16 cellular contexts compared by ENCODE assay signal in the genomic region with DNA sequence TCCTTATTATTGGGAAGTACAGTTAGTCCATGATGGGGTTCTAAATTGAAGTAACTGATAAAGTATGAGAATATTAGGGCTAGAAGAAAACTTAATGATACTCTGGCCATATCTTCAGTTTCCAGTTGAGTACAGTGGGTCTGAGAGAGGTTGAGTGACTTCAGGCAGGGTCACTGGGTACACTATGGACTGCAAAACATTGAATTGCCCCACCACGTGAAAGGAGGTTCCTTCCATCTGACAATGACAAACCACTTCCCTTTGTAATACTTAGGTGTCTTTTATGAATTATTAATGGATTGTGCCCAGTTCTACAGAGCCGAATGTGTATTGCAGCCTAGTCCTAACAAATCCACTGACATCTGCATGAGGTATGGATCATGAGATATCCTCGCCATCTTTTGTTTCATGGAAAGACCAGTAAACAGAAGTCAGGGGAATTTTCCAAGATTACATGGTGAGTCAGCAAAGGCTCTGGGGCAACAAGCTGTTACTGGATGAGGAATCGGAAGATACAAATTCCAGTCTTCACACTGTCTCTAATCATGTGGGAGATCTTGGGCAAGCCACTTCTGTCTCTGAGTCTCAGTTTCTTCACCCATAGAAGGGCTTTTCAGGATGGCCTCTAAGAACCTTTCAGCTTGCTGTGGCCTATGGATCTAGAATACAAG.
DNase-seq lines count a peak whose midpoint lies in the region; ATAC-seq, FAIRE-seq and TF ChIP-seq lines count a peak whose summit lies in the region.
"Had no signal": no experiment of that assay in that cellular context is flagged by ENCODE, and none has a peak within 500 bp of the region (broad histone marks: within the 10 kb centered on the region; RNA-seq: fewer than 3 reads in every experiment).

No MANE protein-coding gene starts in this region.

- H3K4me3 ChIP-seq in AG04450 (ENCODE audit: low read depth, low read length) (no peak overlapping the region), astrocyte of the spinal cord (ENCODE audit: low read depth, low read length) (no peak overlapping the region), keratinocyte (ENCODE audit: control insufficient read depth in 2 of 3, extremely low read depth in 1 of 3, insufficient read depth in 2 of 3, low read depth in 1 of 3, low read length in 3 of 3) (no peak overlapping the region)
- H3K4me3 ChIP-seq: prostate gland had no signal

- H3K36me3 ChIP-seq in keratinocyte (ENCODE audit: control insufficient read depth in 2 of 2, extremely low read depth in 1 of 2, insufficient read depth in 2 of 2, low read length in 2 of 2), result no peaks in the 10 kb centered on the region
- H3K36me3 ChIP-seq: prostate gland had no signal

- POLR2A ChIA-PET in AG04450 (lab: Yijun Ruan, JAX), result interaction anchor here (1.2 kb wide), 1 partner anchor 66 kb away, joined by 4 read pairs; the partner anchor contains the start of gene BCL6

- in situ Hi-C loops in astrocyte of the spinal cord (cut with HindIII; ENCODE audit: low sequenced_read_pairs), result no loop called here

- peak overlapping the region; percentile 60 for H2AFZ ChIP-seq in keratinocyte (ENCODE audit: control insufficient read depth, low read length)

- H4K20me1 ChIP-seq in keratinocyte (ENCODE audit: control insufficient read depth, extremely low read depth, insufficient read depth, low read length), result no peaks in the 10 kb centered on the region

- no peaks in the 10 kb centered on the region; the same call in 1 of the 2 replicates for H3K27me3 Mint-ChIP-seq in HFFc6 (ENCODE audit: insufficient read depth)
- H3K27me3 Mint-ChIP-seq: activated T-helper 17 cell treated with anti-CD3 and anti-CD28 coated beads, Interleukin-2, amount 50 U/mL, for 72 hours had no signal

- peak overlapping the region; percentile 26; the same call in 1 of the 2 replicates for H3K27ac Mint-ChIP-seq in HFFc6
- H3K27ac Mint-ChIP-seq: activated T-helper 17 cell treated with anti-CD3 and anti-CD28 coated beads, Interleukin-2, amount 50 U/mL, for 72 hours; H9; memory B cell had no signal

- peaks cover 29% of the 10 kb centered on the region for H3K4me1 Mint-ChIP-seq in HFFc6 (ENCODE audit: low read depth)
- H3K4me1 Mint-ChIP-seq: memory B cell had no signal

- no peaks in the 10 kb centered on the region for H3K9me3 Mint-ChIP-seq in HFFc6
- H3K9me3 Mint-ChIP-seq: activated T-helper 17 cell treated with anti-CD3 and anti-CD28 coated beads, Interleukin-2, amount 50 U/mL, for 72 hours; H9; memory B cell had no signal

- no peak overlapping the region for H3K4me3 Mint-ChIP-seq in HFFc6
- H3K4me3 Mint-ChIP-seq: activated T-helper 17 cell treated with anti-CD3 and anti-CD28 coated beads, Interleukin-2, amount 50 U/mL, for 72 hours; H9; memory B cell had no signal

- H3K4me2 ChIP-seq in keratinocyte (ENCODE audit: control insufficient read depth, extremely low read depth, insufficient read depth, low read depth, low read length), result peak overlapping the region; percentile 39

- TF ChIP-seq CTCF in AG04450 (IDR thresholded peaks at IDR 0.05; ENCODE audit: low read depth, low read length), result no peak
- no peak for TF ChIP-seq CTCF in HFFc6 (IDR thresholded peaks at IDR 0.05)
- no peak for TF ChIP-seq CTCF in astrocyte of the spinal cord (IDR thresholded peaks at IDR 0.05; ENCODE audit: low read depth, low read length)
- no peak for TF ChIP-seq CTCF in keratinocyte (optimal IDR thresholded peaks at IDR 0.05 in 1 of 3, IDR thresholded peaks at IDR 0.05 in 1 of 3, conservative IDR thresholded peaks at IDR 0.05 in 1 of 3; ENCODE audit: extremely low read depth in 1 of 3, insufficient read depth in 2 of 3, low read length in 3 of 3)

- peaks cover 49% of the 10 kb centered on the region for H3K4me1 ChIP-seq in keratinocyte (ENCODE audit: control insufficient read depth, extremely low read depth, insufficient read depth, low read length)

- no peaks in the 10 kb centered on the region for H3K36me3 Mint-ChIP-seq in HFFc6 (ENCODE audit: low read depth)
- H3K36me3 Mint-ChIP-seq: memory B cell had no signal

- ATAC-seq in GM19397 (IDR thresholded peaks at IDR 0.05; ENCODE audit: unreplicated experiment) (no peak), HG02852 (IDR thresholded peaks at IDR 0.05; ENCODE audit: unreplicated experiment) (no peak)
- ATAC-seq: activated T-helper 17 cell treated with anti-CD3 and anti-CD28 coated beads, Interleukin-2, amount 50 U/mL, for 72 hours had no signal

- dilution Hi-C loops in keratinocyte (cut with MboI; ENCODE audit: extremely low pct_ligation_motif_present, low sequenced_read_pairs), result no loop called here

- no peaks in the 10 kb centered on the region for H3K79me2 ChIP-seq in keratinocyte (ENCODE audit: control insufficient read depth, insufficient read depth, low read length)

- H3K9me3 ChIP-seq in AG04450 (ENCODE audit: control insufficient read depth, insufficient read depth, low read length), result no peaks in the 10 kb centered on the region
- H3K9me3 ChIP-seq in keratinocyte (ENCODE audit: control insufficient read depth, low read depth, low read length), result no peaks in the 10 kb centered on the region
- H3K9me3 ChIP-seq: prostate gland had no signal

- peak; percentile 96 for FAIRE-seq in keratinocyte (lab: Jason Lieb, UNC)

- H3K9ac ChIP-seq in keratinocyte (ENCODE audit: control insufficient read depth, extremely low read depth, insufficient read depth, low read length), result peak overlapping the region; percentile 20

- CTCF ChIA-PET in AG04450 (lab: Charles Lee), result interaction anchor here (0.6 kb wide), 2 partner anchors 37 to 526 kb away, joined by 3 to 4 read pairs; no protein-coding TSS in a partner anchor

- H3K27ac ChIP-seq in AG04450 (ENCODE audit: low read depth, low read length), result no peak overlapping the region
- H3K27ac ChIP-seq in keratinocyte (ENCODE audit: control insufficient read depth, insufficient read depth, low read length), result peak overlapping the region; percentile 80

- DNase-seq in AG04450 (ENCODE audit: low read depth, low spot score), result peak; percentile 49
- DNase-seq in HFFc6, result peak; percentile 76
- peak; percentile 34 for DNase-seq in astrocyte of the spinal cord (ENCODE audit: low read depth, low spot score)
- DNase-seq in keratinocyte (ENCODE audit: low read depth, low spot score), result no peak
- no peak for DNase-seq in dermis blood vessel endothelial cell
- no peak for DNase-seq in GM19238 (ENCODE audit: insufficient read length, low spot score)
- DNase-seq: activated CD4-positive, alpha-beta T cell treated with anti-CD3 and anti-CD28 coated beads for 1 hour; central memory CD4-positive, alpha-beta T cell; H9; NCI-H524 treated with DMSO at 0.1 percent for 48 hours; stimulated activated CD4-positive, alpha-beta T cell treated with anti-CD3 and anti-CD28 coated beads, Interleukin-4, amount 100 ng/mL, for 4 hours had no signal

- H3K27me3 ChIP-seq in AG04450 (ENCODE audit: control insufficient read depth, insufficient read depth, low read length), result no peaks in the 10 kb centered on the region
- no peaks in the 10 kb centered on the region for H3K27me3 ChIP-seq in keratinocyte (ENCODE audit: control insufficient read depth, extremely low read depth, insufficient read depth, low read length)

- H3K9me1 ChIP-seq in keratinocyte (ENCODE audit: control insufficient read depth, extremely low read depth, insufficient read depth, low read length), result no peaks in the 10 kb centered on the region

Comparison
In these comparisons a context has a peak if more than half of its experiments do, and no peak if none do; other contexts are left out.
1. DNase-seq: peak in AG04450 (single experiment), HFFc6 (single experiment) and astrocyte of the spinal cord (single experiment); none in keratinocyte (single experiment), dermis blood vessel endothelial cell (single experiment) and GM19238 (single experiment).